11 cellular contexts compared by ENCODE assay signal in genomic region chr5:136018814-136019777, GRCh38. TPM values are rescaled to one million over a fixed set of nuclear protein-coding genes. Genes with fewer than 3 reads are reported as not detected.
A peak's percentile ranks its signal among the peaks of the same experiment; 100 is the strongest.
DNase-seq lines count a peak whose midpoint lies in the region; ATAC-seq and TF ChIP-seq lines count a peak whose summit lies in the region.
"Had no signal": no experiment of that assay in that cellular context is flagged by ENCODE, and none has a peak within 500 bp of the region (broad histone marks: within the 10 kb centered on the region; RNA-seq: fewer than 3 reads in every experiment).

No MANE protein-coding gene starts in this region.

- H3K4me3 ChIP-seq in HCT116 (replicated peaks in 1 of 2; ENCODE audit: low read depth in 1 of 2, low read length in 2 of 2): no peak overlapping the region

- H3K4me1 ChIP-seq in HCT116 (ENCODE audit: control insufficient read depth in 1 of 2, insufficient read depth in 2 of 2, low read length in 2 of 2): peaks cover 26 to 46% of the 10 kb centered on the region in 2 experiments

- no peak overlapping the region for H3K9ac ChIP-seq in HCT116 (ENCODE audit: low read length)

- no peak overlapping the region for H2AFZ ChIP-seq in HCT116 (ENCODE audit: low read depth, low read length, poor library complexity, severe bottlenecking)

- POLR2A ChIA-PET in HCT116 (lab: Charles Lee): no interaction called here

- peaks cover 59% of the 10 kb centered on the region for H3K27me3 ChIP-seq in HCT116 (ENCODE audit: insufficient read depth, low read length)

- BruUV-seq in HCT116 (replicated peaks; lab: Mats Ljungman, UMichigan): no TSS peak

- H3K36me3 ChIP-seq in HCT116 (ENCODE audit: control insufficient read depth in 1 of 2, insufficient read depth in 2 of 2, low read length in 2 of 2): no peaks in the 10 kb centered on the region

- no peaks in the 10 kb centered on the region for H4K20me1 ChIP-seq in HCT116 (ENCODE audit: insufficient read depth)

- H3K79me2 ChIP-seq in HCT116 (ENCODE audit: insufficient read depth, low read length): no peaks in the 10 kb centered on the region

- intact Hi-C loops in HCT116 (cut with micrococcal nuclease): loop anchor here (5.0 kb wide), 1 partner anchor 33 kb away; no protein-coding TSS in a partner anchor

- H3K27ac ChIP-seq in HCT116 (ENCODE audit: low read depth, low read length): no peak overlapping the region
- H3K27ac ChIP-seq in temporal lobe (ENCODE audit: low read depth, low read length): peak overlapping the region; percentile 27

- no peaks in the 10 kb centered on the region for H3K9me3 ChIP-seq in HCT116 (ENCODE audit: control insufficient read depth in 1 of 2, insufficient read depth in 1 of 2, low read depth in 1 of 2, low read length in 2 of 2)

- CTCF ChIA-PET in HCT116 (lab: Charles Lee): no interaction called here

- H3K4me2 ChIP-seq in HCT116 (ENCODE audit: low read length): peak overlapping the region; percentile 76; the same call in 1 of the 2 replicates

- DNase-seq in HCT116 (ENCODE audit: low read depth, low spot score): no peak
- DNase-seq in amniotic stem cell (lab: John Stamatoyannopoulos, UW): peak; percentile 90
- peak; percentile 98 for DNase-seq in iris pigment epithelial cell (ENCODE audit: low read depth)
- DNase-seq in CD1c-positive myeloid dendritic cell (ENCODE audit: extremely low spot score): no peak
- no peak for DNase-seq in activated gamma-delta T cell treated with Interleukin-2 at 50 U/mL for 16 hours
- DNase-seq: hypothalamus; NCI-H524 treated with DMSO at 0.1 percent for 48 hours; stimulated activated CD4-positive, alpha-beta T cell treated with anti-CD3 and anti-CD28 coated beads, Interleukin-4, amount 100 ng/mL, for 24 hours had no signal

- H3K9me2 ChIP-seq in HCT116 (ENCODE audit: insufficient read depth): no peaks in the 10 kb centered on the region

- RAD21 ChIA-PET in HCT116 (lab: Charles Lee; ENCODE audit: low non-redundant PET in 1 of 2, low total read pairs in 2 of 2, uncharacterized antibody in 2 of 2, unreplicated experiment in 2 of 2): no interaction called here

- no peak for TF ChIP-seq RAD21 in HCT116 (IDR thresholded peaks at IDR 0.05; ENCODE audit: low read depth)

- no peak for TF ChIP-seq CTCF in HCT116 (IDR thresholded peaks at IDR 0.05 in 2 of 3, conservative IDR thresholded peaks at IDR 0.05 in 1 of 3; ENCODE audit: borderline replicate concordance in 1 of 3, insufficient read depth in 1 of 3, low read depth in 2 of 3, low read length in 2 of 3)

- no peak for ATAC-seq in HCT116
- no peak for ATAC-seq in GM18511 (IDR thresholded peaks at IDR 0.05; ENCODE audit: unreplicated experiment)
- no peak for ATAC-seq in HG02759 (IDR thresholded peaks at IDR 0.05; ENCODE audit: unreplicated experiment)

- TF ChIP-seq POLR2A in HCT116 (IDR thresholded peaks at IDR 0.05; ENCODE audit: borderline replicate concordance, extremely low read depth, insufficient read depth, insufficient read length): no peak

TF ChIP-seq in HCT116, 20 proteins besides CTCF, POLR2A, EP300 and RAD21:
- no peak for TF ChIP-seq EZH2 (IDR thresholded peaks at IDR 0.05)
- no peak for TF ChIP-seq SP1 (IDR thresholded peaks at IDR 0.05; ENCODE audit: low read depth)
- no peak for TF ChIP-seq YY1 (IDR thresholded peaks at IDR 0.05; ENCODE audit: extremely low read depth, insufficient replicate concordance, low read depth, low read length)
- TF ChIP-seq REST (IDR thresholded peaks at IDR 0.05; ENCODE audit: low read depth): no peak

RNA-seq across cellular contexts. Expression of gene TGFBI, which starts 9.7 kb away (rescaled TPM):
- 0.64 TPM for total RNA-seq in HCT116 (2021; ENCODE audit: unreplicated experiment)
- polyA plus RNA-seq in HCT116 (2012): 0.05 TPM in 1 of 2 replicates, not detected in the other
- 9.6 TPM for total RNA-seq in temporal lobe

Comparison
In these comparisons a context has a peak if more than half of its experiments do, and no peak if none do; other contexts are left out.
1. DNase-seq: peak in amniotic stem cell (single experiment) and iris pigment epithelial cell (single experiment); none in HCT116 (single experiment), CD1c-positive myeloid dendritic cell (single experiment) and activated gamma-delta T cell treated with Interleukin-2 at 50 U/mL for 16 hours (single experiment).